Comparison of ENCODE assay signal across 8 cellular contexts in the genomic region with DNA sequence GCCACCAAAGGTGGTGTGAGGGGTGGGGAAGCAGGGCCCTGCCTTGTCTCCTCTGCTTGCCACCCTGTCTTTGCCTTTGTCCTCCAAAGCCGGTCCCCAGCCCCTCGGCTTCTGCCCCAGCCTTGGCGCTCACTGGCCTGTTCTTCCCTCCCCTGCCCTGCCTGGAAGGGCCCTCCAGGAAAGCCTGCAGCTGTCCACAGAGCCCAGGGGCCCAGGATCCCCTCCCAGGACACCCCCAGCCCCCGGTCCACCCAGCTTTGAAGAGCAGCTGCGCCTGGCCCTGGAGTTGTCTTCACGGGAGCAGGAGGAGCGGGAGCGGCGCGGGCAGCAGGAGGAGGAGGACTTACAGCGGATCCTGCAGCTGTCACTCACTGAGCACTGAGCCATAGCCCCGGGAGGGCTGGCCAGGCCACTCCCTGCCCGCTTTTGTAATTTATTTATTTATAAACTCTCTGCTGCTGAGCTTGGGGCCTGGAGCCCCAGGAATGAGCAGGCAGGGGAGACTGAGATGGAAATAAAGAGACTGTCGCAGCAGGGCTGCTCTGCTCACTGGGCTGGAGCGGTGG. TPM values are rescaled to one million over a fixed set of nuclear protein-coding genes. Genes with fewer than 3 reads are reported as not detected.
A peak's percentile ranks its signal among the peaks of the same experiment; 100 is the strongest.
DNase-seq lines count a peak whose midpoint lies in the region; ATAC-seq and TF ChIP-seq lines count a peak whose summit lies in the region.

No MANE protein-coding gene starts in this region.

- H3K9me3 Mint-ChIP-seq in activated naive CD4-positive, alpha-beta T cell treated with anti-CD3 and anti-CD28 coated beads, Interleukin-2, amount 10 ng/mL, durations not matched to agents 7 days and 5 days = peaks cover under 1% of the 10 kb centered on the region
- H3K9me3 Mint-ChIP-seq in activated naive CD4-positive, alpha-beta T cell treated with anti-CD3 and anti-CD28 coated beads for 36 hours = no peaks in the 10 kb centered on the region
- H3K9me3 Mint-ChIP-seq in natural killer cell = no peaks in the 10 kb centered on the region

- DNase-seq in activated naive CD4-positive, alpha-beta T cell treated with anti-CD3 and anti-CD28 coated beads, Interleukin-2, amount 10 ng/mL, durations not matched to agents 7 days and 5 days = peak; percentile 18
- DNase-seq in activated naive CD4-positive, alpha-beta T cell treated with anti-CD3 and anti-CD28 coated beads for 36 hours = no peak
- peak; percentile 57 for DNase-seq in RKO (ENCODE audit: low spot score)
- no peak for DNase-seq in natural killer cell
- no peak for DNase-seq in AML-193 (lab: John Stamatoyannopoulos, UW)
- no peak for DNase-seq in T-helper 9 cell

- peaks cover 25% of the 10 kb centered on the region for H3K4me1 Mint-ChIP-seq in activated naive CD4-positive, alpha-beta T cell treated with anti-CD3 and anti-CD28 coated beads, Interleukin-2, amount 10 ng/mL, durations not matched to agents 7 days and 5 days
- peaks cover 7% of the 10 kb centered on the region for H3K4me1 Mint-ChIP-seq in activated naive CD4-positive, alpha-beta T cell treated with anti-CD3 and anti-CD28 coated beads for 36 hours (ENCODE audit: low read depth)
- peaks cover 13 to 25% of the 10 kb centered on the region in 2 donors for H3K4me1 Mint-ChIP-seq in natural killer cell

- intact Hi-C loops in activated naive CD4-positive, alpha-beta T cell treated with anti-CD3 and anti-CD28 coated beads for 36 hours (cut with micrococcal nuclease) = no loop called here
- intact Hi-C loops in natural killer cell (cut with micrococcal nuclease) = loop anchor here (2.0 kb wide), 1 partner anchor 13 kb away; a partner anchor contains a TSS

- peaks cover 15 to 37% of the 10 kb centered on the region in 2 donors for H3K36me3 ChIP-seq in esophagus (ENCODE audit: control insufficient read depth in 2 of 2, insufficient read depth in 2 of 2, low read length in 1 of 2)

- TF ChIP-seq CTCF in natural killer cell (IDR thresholded peaks at IDR 0.05) = no peak

- no peak overlapping the region for H3K4me3 Mint-ChIP-seq in activated naive CD4-positive, alpha-beta T cell treated with anti-CD3 and anti-CD28 coated beads, Interleukin-2, amount 10 ng/mL, durations not matched to agents 7 days and 5 days
- H3K4me3 Mint-ChIP-seq in activated naive CD4-positive, alpha-beta T cell treated with anti-CD3 and anti-CD28 coated beads for 36 hours = no peak overlapping the region
- peak overlapping the region; percentile 79 for H3K4me3 Mint-ChIP-seq in natural killer cell

- H3K36me3 Mint-ChIP-seq in activated naive CD4-positive, alpha-beta T cell treated with anti-CD3 and anti-CD28 coated beads, Interleukin-2, amount 10 ng/mL, durations not matched to agents 7 days and 5 days = peaks cover 32% of the 10 kb centered on the region
- H3K36me3 Mint-ChIP-seq in activated naive CD4-positive, alpha-beta T cell treated with anti-CD3 and anti-CD28 coated beads for 36 hours (ENCODE audit: low read depth) = peaks cover 11% of the 10 kb centered on the region
- H3K36me3 Mint-ChIP-seq in natural killer cell = peaks cover 3% of the 10 kb centered on the region

- 39 to 45% methylated on average over 15 of the region's 15 CpGs for WGBS in esophagus, 2 donors

- CTCF ChIA-PET in activated naive CD4-positive, alpha-beta T cell treated with anti-CD3 and anti-CD28 coated beads, Interleukin-2, amount 10 ng/mL, durations not matched to agents 7 days and 5 days (lab: Charles Lee) = interaction anchor here (1.8 kb wide), 1 partner anchor 38 kb away, joined by 6 read pairs; no protein-coding TSS in a partner anchor
- CTCF ChIA-PET in activated naive CD4-positive, alpha-beta T cell treated with anti-CD3 and anti-CD28 coated beads for 36 hours (lab: Charles Lee) = interaction anchor here (2.1 to 3.1 kb wide), 2 partner anchors 15 to 40 kb away, joined by 6 to 11 read pairs; no protein-coding TSS in a partner anchor

- peak overlapping the region; percentile 72 for H3K27ac Mint-ChIP-seq in activated naive CD4-positive, alpha-beta T cell treated with anti-CD3 and anti-CD28 coated beads, Interleukin-2, amount 10 ng/mL, durations not matched to agents 7 days and 5 days
- H3K27ac Mint-ChIP-seq in activated naive CD4-positive, alpha-beta T cell treated with anti-CD3 and anti-CD28 coated beads for 36 hours = no peak overlapping the region
- H3K27ac Mint-ChIP-seq in natural killer cell = peak overlapping the region; percentile 54 to 82

- peak overlapping the region; percentile 81 to 89 for H3K27ac ChIP-seq in esophagus (ENCODE audit: low read depth in 2 of 2, low read length in 1 of 2)

- no peaks in the 10 kb centered on the region for H3K27me3 ChIP-seq in esophagus (ENCODE audit: control insufficient read depth in 1 of 2, insufficient read depth in 2 of 2, low read length in 2 of 2)

- ATAC-seq in natural killer cell = no peak
- ATAC-seq in HG02973 (IDR thresholded peaks at IDR 0.05; ENCODE audit: unreplicated experiment) = no peak

- no peaks in the 10 kb centered on the region for H3K9me3 ChIP-seq in esophagus (ENCODE audit: control insufficient read depth in 2 of 2, insufficient read depth in 1 of 2, low read depth in 1 of 2, low read length in 1 of 2)

- no peak overlapping the region for H3K4me3 ChIP-seq in esophagus (ENCODE audit: low read depth in 1 of 2, low read length in 2 of 2)

- H3K27me3 Mint-ChIP-seq in activated naive CD4-positive, alpha-beta T cell treated with anti-CD3 and anti-CD28 coated beads, Interleukin-2, amount 10 ng/mL, durations not matched to agents 7 days and 5 days = peaks cover 12% of the 10 kb centered on the region
- no peaks in the 10 kb centered on the region for H3K27me3 Mint-ChIP-seq in activated naive CD4-positive, alpha-beta T cell treated with anti-CD3 and anti-CD28 coated beads for 36 hours (ENCODE audit: low read depth)
- H3K27me3 Mint-ChIP-seq in natural killer cell (ENCODE audit: low read depth in 2 of 2) = no peaks in the 10 kb centered on the region

- H3K4me1 ChIP-seq in esophagus (ENCODE audit: control insufficient read depth in 2 of 2, insufficient read depth in 2 of 2, low read length in 1 of 2) = peaks cover 9 to 26% of the 10 kb centered on the region in 2 donors

RNA-seq across cellular contexts. Expression of a gene that starts 1.3 kb away (rescaled TPM):
- 1 to 10 TPM; 4.1 to 5.4 TPM for total RNA-seq in activated naive CD4-positive, alpha-beta T cell treated with anti-CD3 and anti-CD28 coated beads for 36 hours
- polyA plus RNA-seq in esophagus = 10 to 100 TPM; 38.6 to 55.6 TPM
- total RNA-seq in natural killer cell = 10 to 100 TPM; 34.3 to 42.7 (median 38.1) TPM

RNA-seq across cellular contexts. Expression of a gene that starts 12.9 kb away (rescaled TPM):
- 10 to 100 TPM; 56.2 to 61.9 TPM for total RNA-seq in activated naive CD4-positive, alpha-beta T cell treated with anti-CD3 and anti-CD28 coated beads for 36 hours
- polyA plus RNA-seq in esophagus = 10 to 100 TPM; 36.8 to 87.3 TPM
- 100 to 1,000 TPM; 212 to 316 (median 231) TPM for total RNA-seq in natural killer cell

RNA-seq across cellular contexts. Expression of a gene that starts 35.8 kb away (rescaled TPM):
- total RNA-seq in activated naive CD4-positive, alpha-beta T cell treated with anti-CD3 and anti-CD28 coated beads for 36 hours = 100 to 1,000 TPM; 293 to 295 TPM
- polyA plus RNA-seq in esophagus = 10 to 100 TPM; 62.4 to 74.2 TPM
- total RNA-seq in natural killer cell = 100 to 1,000 TPM; 390 to 482 (median 441) TPM

RNA-seq across cellular contexts. Expression of a gene that starts 51.3 kb away (rescaled TPM):
- total RNA-seq in activated naive CD4-positive, alpha-beta T cell treated with anti-CD3 and anti-CD28 coated beads for 36 hours = 10 to 100 TPM; 40.7 to 42.0 TPM
- polyA plus RNA-seq in esophagus = 100 to 1,000 TPM; 112 to 114 TPM
- total RNA-seq in natural killer cell = 10 to 100 TPM; 45.8 to 63.7 (median 60.5) TPM

Comparison
In these comparisons a context has a peak if more than half of its experiments do, and no peak if none do; other contexts are left out.
1. DNase-seq: peak in activated naive CD4-positive, alpha-beta T cell treated with anti-CD3 and anti-CD28 coated beads, Interleukin-2, amount 10 ng/mL, durations not matched to agents 7 days and 5 days (single experiment) and RKO (single experiment); none in activated naive CD4-positive, alpha-beta T cell treated with anti-CD3 and anti-CD28 coated beads for 36 hours (single experiment), natural killer cell (single experiment), AML-193 (0 of 2) and T-helper 9 cell (single experiment).
2. RNA of a gene that starts 1.3 kb away (total RNA-seq): 34.3 to 42.7 TPM in natural killer cell; 4.1 to 5.4 TPM in activated naive CD4-positive, alpha-beta T cell treated with anti-CD3 and anti-CD28 coated beads for 36 hours; every median in the first group is over 4 times any median in the second.